Comparison of ENCODE assay signal across 15 cellular contexts in genomic region chr1:193256019-193256418, GRCh38.
"Had no signal": no experiment of that assay in that cellular context is flagged by ENCODE, and none has a peak within 500 bp of the region (broad histone marks: within the 10 kb centered on the region; RNA-seq: fewer than 3 reads in every experiment).

No MANE protein-coding gene starts in this region.

- ATAC-seq: activated CD8-positive, alpha-beta memory T cell treated with anti-CD3 and anti-CD28 coated beads, Interleukin-2, amount 10 ng/mL, durations not matched to agents 7 days and 5 days; gastroesophageal sphincter; heart right ventricle; left lung; stimulated activated memory B cell treated with anti-CD40 and anti-IgM and Interleukin-4, amounts not matched to agents 10 μg/mL and 1 μg/mL and 100 μg/mL, for 72 hours; upper lobe of right lung had no signal

- DNase-seq: activated B cell treated with CpG ODN at 0.5 μM for 24 hours; activated CD4-positive, alpha-beta memory T cell treated with anti-CD3 and anti-CD28 coated beads, Interleukin-2, amount 10 ng/mL, durations not matched to agents 7 days and 5 days; activated CD4-positive, alpha-beta T cell treated with anti-CD3 and anti-CD28 coated beads for 48 hours; activated CD8-positive, alpha-beta memory T cell treated with anti-CD3 and anti-CD28 coated beads, Interleukin-2, amount 10 ng/mL, durations not matched to agents 7 days and 5 days; activated naive CD8-positive, alpha-beta T cell treated with anti-CD3 and anti-CD28 coated beads for 36 hours; amniotic stem cell; effector memory CD4-positive, alpha-beta T cell; heart right ventricle; left lung; midbrain; sigmoid colon; stimulated activated CD4-positive, alpha-beta T cell treated with anti-CD3 and anti-CD28 coated beads, Interleukin-4, amount 100 ng/mL, for 4 hours; upper lobe of right lung had no signal
